27 cellular contexts compared by ENCODE assay signal in genomic region chr1:208111646-208112200, GRCh38.
"Had no signal": no experiment of that assay in that cellular context is flagged by ENCODE, and none has a peak within 500 bp of the region (broad histone marks: within the 10 kb centered on the region; RNA-seq: fewer than 3 reads in every experiment).

No MANE protein-coding gene starts in this region.

- H3K79me2 ChIP-seq: parathyroid adenoma had no signal

- H3K4me3 ChIP-seq: breast epithelium, right atrium auricular region, testis, transverse colon had no signal

- H2AFZ ChIP-seq: parathyroid adenoma had no signal

- H3K27me3 ChIP-seq: breast epithelium, right atrium auricular region, testis, transverse colon had no signal

- DNase-seq: activated CD4-positive, alpha-beta memory T cell treated with anti-CD3 and anti-CD28 coated beads for 36 hours; activated CD4-positive, alpha-beta T cell treated with anti-CD3 and anti-CD28 coated beads for 48 hours; activated CD8-positive, alpha-beta memory T cell treated with anti-CD3 and anti-CD28 coated beads, Interleukin-2, amount 50 U/mL, for 4 hours; activated gamma-delta T cell; activated naive CD4-positive, alpha-beta T cell treated with anti-CD3 and anti-CD28 coated beads, Interleukin-2, amount 50 U/mL, for 16 hours; activated T-cell treated with anti-CD3 and anti-CD28 coated beads, Interleukin-2, amount 50 U/mL, for 1 hour; amygdala; dermis blood vessel endothelial cell; effector CD8-positive, alpha-beta T cell; left ventricle myocardium superior; mammary epithelial cell; nucleus accumbens; stimulated activated CD4-positive, alpha-beta T cell treated with anti-CD3 and anti-CD28 coated beads, Interleukin-2, amount 100 ng/mL, for 48 hours; stimulated activated naive CD4-positive, alpha-beta T cell treated with Interleukin-2 at 50 U/mL for 16 hours; T-helper 9 cell; testis; transverse colon had no signal

- H3K27me3 Mint-ChIP-seq: activated CD4-positive, alpha-beta memory T cell treated with anti-CD3 and anti-CD28 coated beads for 36 hours had no signal

- H3K9me3 Mint-ChIP-seq: activated CD4-positive, alpha-beta memory T cell treated with anti-CD3 and anti-CD28 coated beads for 36 hours; activated T-helper 1 cell treated with anti-CD3 and anti-CD28 coated beads, Interleukin-12 subunit alpha, Interleukin-12 subunit beta, Interleukin-2, Interleukin-4 antibody, amounts not matched to agents 30 ng/mL and 10 ng/mL and 1 ng/mL, durations not matched to agents 14 hours and 24 hours and 36 hours; T-helper 1 cell treated with Interleukin-12 subunit alpha and Interleukin-12 subunit beta and Interleukin-4 antibody, amounts not matched to agents 30 μg/mL and 1 μg/mL, for 36 hours had no signal

- H3K9ac ChIP-seq: parathyroid adenoma had no signal

- H3K27ac ChIP-seq: breast epithelium, parathyroid adenoma, right atrium auricular region, testis, transverse colon, VCaP had no signal

- H3K36me3 ChIP-seq: breast epithelium, right atrium auricular region, transverse colon had no signal

- H3K27ac Mint-ChIP-seq: activated CD4-positive, alpha-beta memory T cell treated with anti-CD3 and anti-CD28 coated beads for 36 hours; activated T-helper 1 cell treated with anti-CD3 and anti-CD28 coated beads, Interleukin-12 subunit alpha, Interleukin-12 subunit beta, Interleukin-2, Interleukin-4 antibody, amounts not matched to agents 30 ng/mL and 10 ng/mL and 1 ng/mL, durations not matched to agents 14 hours and 24 hours and 36 hours; T-helper 1 cell treated with Interleukin-12 subunit alpha and Interleukin-12 subunit beta and Interleukin-4 antibody, amounts not matched to agents 30 μg/mL and 1 μg/mL, for 36 hours had no signal

- H3K4me1 ChIP-seq: breast epithelium, parathyroid adenoma, testis had no signal

- H3K9me3 ChIP-seq: breast epithelium, right atrium auricular region, testis, transverse colon had no signal

- H3K4me3 Mint-ChIP-seq: activated CD4-positive, alpha-beta memory T cell treated with anti-CD3 and anti-CD28 coated beads for 36 hours; activated T-helper 1 cell treated with anti-CD3 and anti-CD28 coated beads, Interleukin-12 subunit alpha, Interleukin-12 subunit beta, Interleukin-2, Interleukin-4 antibody, amounts not matched to agents 30 ng/mL and 10 ng/mL and 1 ng/mL, durations not matched to agents 14 hours and 24 hours and 36 hours; T-helper 1 cell treated with Interleukin-12 subunit alpha and Interleukin-12 subunit beta and Interleukin-4 antibody, amounts not matched to agents 30 μg/mL and 1 μg/mL, for 36 hours had no signal

- FAIRE-seq: colon, frontal cortex, islet of Langerhans, TTC549 had no signal

- H3K36me3 Mint-ChIP-seq: activated CD4-positive, alpha-beta memory T cell treated with anti-CD3 and anti-CD28 coated beads for 36 hours had no signal
